Comparison of ENCODE assay signal across 11 cellular contexts in the genomic region with DNA sequence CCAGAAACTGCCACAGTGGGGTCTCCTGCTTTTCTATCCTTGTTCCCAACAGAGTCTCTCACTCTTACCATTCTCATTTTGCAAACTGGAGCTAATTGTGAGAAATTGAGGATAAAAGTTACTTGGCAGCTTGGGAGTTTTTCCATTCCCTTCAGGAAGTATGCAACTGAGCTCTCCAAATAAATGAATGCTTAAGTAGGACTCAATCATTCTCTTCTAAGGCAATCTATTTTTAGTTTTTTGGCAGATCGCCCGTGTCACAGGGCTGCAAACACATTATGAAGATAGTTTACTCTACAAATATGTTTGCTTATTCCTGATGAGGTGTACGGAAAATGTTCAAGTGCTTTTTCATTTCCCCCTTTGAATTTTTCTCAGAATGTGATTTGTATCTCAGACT. TPM values are rescaled to one million over a fixed set of nuclear protein-coding genes. Genes with fewer than 3 reads are reported as not detected.
DNase-seq lines count a peak whose midpoint lies in the region; ATAC-seq and TF ChIP-seq lines count a peak whose summit lies in the region.
"Had no signal": no experiment of that assay in that cellular context is flagged by ENCODE, and none has a peak within 500 bp of the region (broad histone marks: within the 10 kb centered on the region; RNA-seq: fewer than 3 reads in every experiment).

No MANE protein-coding gene starts in this region.

- TF ChIP-seq CTCF in dorsolateral prefrontal cortex (IDR thresholded peaks at IDR 0.05 in 54 of 56, conservative IDR thresholded peaks at IDR 0.05 in 2 of 56; ENCODE audit: low read depth in 1 of 56, partially characterized antibody in 56 of 56), result no peak

- no peaks in the 10 kb centered on the region for H3K9me3 Mint-ChIP-seq in activated naive CD8-positive, alpha-beta T cell treated with anti-CD3 and anti-CD28 coated beads, Interleukin-2, amount 50 U/mL, for 24 hours

- no CpG with 5 or more reads among the region's 3 CpGs for WGBS in mesenchymal stem cell

- H3K4me2 ChIP-seq in mesenchymal stem cell (ENCODE audit: low read length, poor library complexity, severe bottlenecking), result no peak overlapping the region

- H2BK12ac ChIP-seq in mesenchymal stem cell (ENCODE audit: low read length in 2 of 2), result no peak overlapping the region

- H3K9ac ChIP-seq in mesenchymal stem cell (ENCODE audit: low read length), result no peak overlapping the region

- H3K4ac ChIP-seq in mesenchymal stem cell (ENCODE audit: low read depth in 1 of 2, low read length in 2 of 2), result no peak overlapping the region

- H2BK15ac ChIP-seq in mesenchymal stem cell (ENCODE audit: low read depth, poor library complexity, severe bottlenecking), result no peak overlapping the region

- H2BK120ac ChIP-seq in mesenchymal stem cell (ENCODE audit: low read depth, low read length), result no peak overlapping the region

- H3K4me3 Mint-ChIP-seq in activated naive CD8-positive, alpha-beta T cell treated with anti-CD3 and anti-CD28 coated beads, Interleukin-2, amount 50 U/mL, for 24 hours, result no peak overlapping the region

- no peak for ATAC-seq in activated naive CD8-positive, alpha-beta T cell treated with anti-CD3 and anti-CD28 coated beads, Interleukin-2, amount 50 U/mL, for 24 hours
- ATAC-seq in GM18870 (IDR thresholded peaks at IDR 0.05; ENCODE audit: unreplicated experiment) (no peak), left colon (no peak), HG03442 (IDR thresholded peaks at IDR 0.05; ENCODE audit: unreplicated experiment) (no peak)

- H4K91ac ChIP-seq in mesenchymal stem cell (ENCODE audit: low read length), result no peak overlapping the region

- no peaks in the 10 kb centered on the region for H3K4me1 ChIP-seq in mesenchymal stem cell (ENCODE audit: control insufficient read depth, insufficient read depth, low read depth, low read length)

- H3K27me3 ChIP-seq in dorsolateral prefrontal cortex (peaks cover 0 to 56% (median 11%) of the 10 kb centered on the region in 45 donors), mesenchymal stem cell (ENCODE audit: control insufficient read depth in 1 of 2, insufficient read depth in 1 of 2, low read length in 2 of 2) (peaks cover 0 to 8% of the 10 kb centered on the region in 2 experiments)

- H2AFZ ChIP-seq in mesenchymal stem cell (ENCODE audit: low read depth, low read length), result no peak overlapping the region

- no peak overlapping the region for H3K18ac ChIP-seq in mesenchymal stem cell (ENCODE audit: low read depth in 1 of 2, low read length in 2 of 2)

- H3K27ac Mint-ChIP-seq in activated naive CD8-positive, alpha-beta T cell treated with anti-CD3 and anti-CD28 coated beads, Interleukin-2, amount 50 U/mL, for 24 hours, result no peak overlapping the region

- H3K9me3 ChIP-seq in mesenchymal stem cell (ENCODE audit: control insufficient read depth, low read length), result no peaks in the 10 kb centered on the region

- no peaks in the 10 kb centered on the region for H3K27me3 Mint-ChIP-seq in activated naive CD8-positive, alpha-beta T cell treated with anti-CD3 and anti-CD28 coated beads, Interleukin-2, amount 50 U/mL, for 24 hours

- no peak overlapping the region for H2BK5ac ChIP-seq in mesenchymal stem cell (ENCODE audit: low read depth, low read length, poor library complexity, severe bottlenecking)

- no peak overlapping the region for H3K23ac ChIP-seq in mesenchymal stem cell (ENCODE audit: low read length in 2 of 2)

- H4K8ac ChIP-seq in mesenchymal stem cell (ENCODE audit: low read length), result no peak overlapping the region

- no peaks in the 10 kb centered on the region for H3K36me3 ChIP-seq in mesenchymal stem cell (ENCODE audit: control insufficient read depth in 1 of 2, insufficient read depth in 2 of 2, low read depth in 1 of 2, low read length in 2 of 2)

- H2AK5ac ChIP-seq in mesenchymal stem cell (ENCODE audit: low read length, severe bottlenecking), result no peak overlapping the region

- H3K36me3 Mint-ChIP-seq in activated naive CD8-positive, alpha-beta T cell treated with anti-CD3 and anti-CD28 coated beads, Interleukin-2, amount 50 U/mL, for 24 hours (ENCODE audit: low read depth), result no peaks in the 10 kb centered on the region

- DNase-seq in DMS153 treated with DMSO at 0.1 percent for 48 hours (lab: John Stamatoyannopoulos, UW; ENCODE audit: unreplicated experiment), result peak; percentile 59
- peak; percentile 35 for DNase-seq in NCI-H2081 treated with DMSO at 0.1 percent for 48 hours (lab: John Stamatoyannopoulos, UW)
- DNase-seq in dorsolateral prefrontal cortex, result no peak
- peak; percentile 54 for DNase-seq in mesenchymal stem cell
- DNase-seq in activated naive CD8-positive, alpha-beta T cell treated with anti-CD3 and anti-CD28 coated beads, Interleukin-2, amount 50 U/mL, for 24 hours, result no peak
- no peak for DNase-seq in left colon
- DNase-seq: activated naive CD4-positive, alpha-beta T cell treated with anti-CD3 and anti-CD28 coated beads, Interleukin-2, amount 50 U/mL, for 16 hours had no signal

- H3K14ac ChIP-seq in mesenchymal stem cell (ENCODE audit: low read length in 2 of 2), result no peak overlapping the region

- H3K27ac ChIP-seq in dorsolateral prefrontal cortex (peak overlapping the region in 34 of 59 donors; percentile 0 to 74 (median 42)), mesenchymal stem cell (ENCODE audit: low read length, poor library complexity, severe bottlenecking) (no peak overlapping the region)

- no peaks in the 10 kb centered on the region for H3K4me1 Mint-ChIP-seq in activated naive CD8-positive, alpha-beta T cell treated with anti-CD3 and anti-CD28 coated beads, Interleukin-2, amount 50 U/mL, for 24 hours

- H3K79me1 ChIP-seq in mesenchymal stem cell (replicated peaks; ENCODE audit: low read length, poor library complexity, severe bottlenecking), result no peaks in the 10 kb centered on the region

- H3K4me3 ChIP-seq in dorsolateral prefrontal cortex (no peak overlapping the region), mesenchymal stem cell (ENCODE audit: insufficient read depth in 1 of 2, low read depth in 1 of 2, low read length in 2 of 2) (no peak overlapping the region)

- intact Hi-C loops in dorsolateral prefrontal cortex (cut with DNase I), result no loop called here
- intact Hi-C loops in left colon (cut with DNase I, micrococcal nuclease), result no loop called here

RNA-seq across cellular contexts. Expression of gene ASB11, which starts 5.3 kb away (rescaled TPM):
- total RNA-seq in dorsolateral prefrontal cortex (under 1 TPM in 12 of 120 experiments, not detected in 108; 0.17 to 0.57 (median 0.37) TPM), left colon (under 1 TPM; 0.12 to 0.17 TPM)
- polyA plus RNA-seq in mesenchymal stem cell (2013, experiment 1 of 2), result not detected
- polyA plus RNA-seq in mesenchymal stem cell (2013, experiment 2 of 2), result not detected
- total RNA-seq: frontal cortex had no signal
- polyA plus RNA-seq: neural cell had no signal

RNA-seq across cellular contexts. Expression of gene PIGA, which starts 25.2 kb away (rescaled TPM):
- total RNA-seq in dorsolateral prefrontal cortex (10 to 100 TPM in 116 of 120 experiments, 1 to 10 TPM in 4; 8.6 to 31.7 (median 17.5) TPM), left colon (10 to 100 TPM; 12.3 to 14.9 TPM)
- 4.5 TPM for polyA plus RNA-seq in mesenchymal stem cell (2013, experiment 1 of 2)
- 4.0 TPM for polyA plus RNA-seq in mesenchymal stem cell (2013, experiment 2 of 2)

RNA-seq across cellular contexts. Expression of gene ASB9, which starts 40.2 kb away (rescaled TPM):
- total RNA-seq in dorsolateral prefrontal cortex (1 to 10 TPM in 10 of 120 experiments, under 1 TPM in 30, not detected in 80; 0.25 to 1.8 (median 0.67) TPM), left colon (1 to 10 TPM in 1 of 2 donors, under 1 TPM in 1; 0.95 to 1.9 TPM)
- 0.54 TPM for polyA plus RNA-seq in mesenchymal stem cell (2013, experiment 1 of 2)
- 0.30 TPM for polyA plus RNA-seq in mesenchymal stem cell (2013, experiment 2 of 2)
- polyA plus RNA-seq: neural cell had no signal

Comparison
In these comparisons a context has a peak if more than half of its experiments do, and no peak if none do; other contexts are left out.
1. DNase-seq: peak in DMS153 treated with DMSO at 0.1 percent for 48 hours (single experiment), NCI-H2081 treated with DMSO at 0.1 percent for 48 hours (single experiment) and mesenchymal stem cell (single experiment); none in dorsolateral prefrontal cortex (0 of 10), activated naive CD8-positive, alpha-beta T cell treated with anti-CD3 and anti-CD28 coated beads, Interleukin-2, amount 50 U/mL, for 24 hours (single experiment) and left colon (0 of 2).